28 cellular contexts compared by ENCODE assay signal in the genomic region with DNA sequence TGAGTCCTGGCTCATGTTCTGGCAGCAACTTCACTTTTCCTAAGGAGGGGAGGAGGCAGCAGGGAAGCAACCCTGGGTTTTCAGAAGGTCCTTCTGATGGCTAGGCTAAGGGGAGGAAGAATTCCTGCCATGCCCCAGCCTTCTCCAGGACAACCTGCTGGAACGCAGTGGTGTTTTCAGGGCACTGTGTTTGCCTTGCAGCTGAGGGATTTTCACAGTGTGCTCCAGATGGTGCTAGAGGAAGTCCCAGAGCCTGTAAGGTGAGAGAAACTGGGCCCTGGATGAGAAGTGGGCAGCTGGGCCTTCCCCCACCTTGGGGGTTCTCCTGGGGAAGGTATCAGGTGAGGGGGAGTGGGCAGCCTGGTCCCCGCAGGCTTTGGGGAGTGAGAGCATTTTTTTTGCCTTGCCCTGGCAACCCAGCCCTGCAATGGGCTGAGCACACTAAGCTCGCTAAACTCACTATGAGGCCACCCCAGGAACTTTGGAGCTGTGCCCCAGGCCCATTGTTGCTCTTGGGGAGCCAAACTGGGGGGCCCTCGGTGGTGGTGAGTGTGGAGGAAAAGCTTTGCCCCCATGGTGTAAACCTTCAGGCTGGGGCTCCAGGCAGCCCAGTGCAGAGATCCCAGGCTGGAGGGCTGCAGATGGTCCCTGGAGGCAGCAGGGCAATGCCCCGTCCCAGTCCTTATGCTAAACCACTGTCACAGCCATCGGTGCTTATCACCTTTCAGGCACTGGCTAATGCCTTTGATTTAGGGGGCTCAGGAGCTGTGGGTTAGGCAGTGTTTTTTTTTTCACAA. TPM values are rescaled to one million over a fixed set of nuclear protein-coding genes. Genes with fewer than 3 reads are reported as not detected.
"Had no signal": no experiment of that assay in that cellular context is flagged by ENCODE, and none has a peak within 500 bp of the region (broad histone marks: within the 10 kb centered on the region; RNA-seq: fewer than 3 reads in every experiment).

No MANE protein-coding gene starts in this region.

- H3K9me3 ChIP-seq: right atrium auricular region, spleen, testis, transverse colon had no signal

- H3K79me2 ChIP-seq: parathyroid adenoma had no signal

- H3K9me3 Mint-ChIP-seq: activated CD4-positive, alpha-beta memory T cell treated with anti-CD3 and anti-CD28 coated beads, Interleukin-2, amount 10 ng/mL, durations not matched to agents 7 days and 5 days; activated CD4-positive, alpha-beta T cell treated with anti-CD3 and anti-CD28 coated beads, Interleukin-2, amount 10 ng/mL, durations not matched to agents 24 days and 14 days; activated T-cell treated with anti-CD3 and anti-CD28 coated beads, Interleukin-2, amount 50 U/mL, for 24 hours; central memory CD8-positive, alpha-beta T cell; mesothelial cell of epicardium had no signal

- FAIRE-seq: colon, frontal cortex, islet of Langerhans, urothelium cell line had no signal

- H3K27ac Mint-ChIP-seq: activated CD4-positive, alpha-beta memory T cell treated with anti-CD3 and anti-CD28 coated beads, Interleukin-2, amount 10 ng/mL, durations not matched to agents 7 days and 5 days; activated CD4-positive, alpha-beta T cell treated with anti-CD3 and anti-CD28 coated beads, Interleukin-2, amount 10 ng/mL, durations not matched to agents 24 days and 14 days; activated T-cell treated with anti-CD3 and anti-CD28 coated beads, Interleukin-2, amount 50 U/mL, for 24 hours; mesothelial cell of epicardium; naive thymus-derived CD4-positive, alpha-beta T cell; T-helper 17 cell had no signal

- H3K4me1 ChIP-seq: parathyroid adenoma, right atrium auricular region, testis, transverse colon had no signal

- H2AFZ ChIP-seq: parathyroid adenoma had no signal

- ATAC-seq: left cardiac atrium; left ventricle myocardium superior; naive thymus-derived CD4-positive, alpha-beta T cell; stimulated activated naive CD8-positive, alpha-beta T cell treated with anti-CD3 and anti-CD28 coated beads, Interleukin-15, Interleukin-2, amounts not matched to agents 100 U/mL and 50 U/mL, for 24 hours; T-helper 17 cell had no signal

- H3K36me3 ChIP-seq: right atrium auricular region, spleen, transverse colon had no signal

- H3K27me3 ChIP-seq: right atrium auricular region, spleen, testis, transverse colon had no signal

- H3K4me3 Mint-ChIP-seq: activated CD4-positive, alpha-beta memory T cell treated with anti-CD3 and anti-CD28 coated beads, Interleukin-2, amount 10 ng/mL, durations not matched to agents 7 days and 5 days; activated CD4-positive, alpha-beta T cell treated with anti-CD3 and anti-CD28 coated beads, Interleukin-2, amount 10 ng/mL, durations not matched to agents 24 days and 14 days; activated T-cell treated with anti-CD3 and anti-CD28 coated beads, Interleukin-2, amount 50 U/mL, for 24 hours; central memory CD8-positive, alpha-beta T cell; mesothelial cell of epicardium; naive thymus-derived CD4-positive, alpha-beta T cell; T-helper 17 cell had no signal

- H3K4me3 ChIP-seq: right atrium auricular region, spleen, testis, transverse colon had no signal

- H3K36me3 Mint-ChIP-seq: mesothelial cell of epicardium; naive thymus-derived CD4-positive, alpha-beta T cell had no signal

- H3K27ac ChIP-seq: parathyroid adenoma, right atrium auricular region, spleen, testis, transverse colon had no signal

- H3K9ac ChIP-seq: parathyroid adenoma had no signal

- H3K4me1 Mint-ChIP-seq: activated CD4-positive, alpha-beta memory T cell treated with anti-CD3 and anti-CD28 coated beads, Interleukin-2, amount 10 ng/mL, durations not matched to agents 7 days and 5 days; activated CD4-positive, alpha-beta T cell treated with anti-CD3 and anti-CD28 coated beads, Interleukin-2, amount 10 ng/mL, durations not matched to agents 24 days and 14 days; central memory CD8-positive, alpha-beta T cell; naive thymus-derived CD4-positive, alpha-beta T cell; T-helper 17 cell had no signal

- DNase-seq: activated CD4-positive, alpha-beta memory T cell treated with anti-CD3 and anti-CD28 coated beads, Interleukin-2, amount 10 ng/mL, durations not matched to agents 7 days and 5 days; activated CD4-positive, alpha-beta T cell treated with anti-CD3 and anti-CD28 coated beads, Interleukin-2, amount 10 ng/mL, durations not matched to agents 24 days and 14 days; activated CD4-positive, CD25-positive, alpha-beta regulatory T cell treated with anti-CD3 and anti-CD28 coated beads, Interleukin-2, amount 50 U/mL, for 72 hours; activated CD8-positive, alpha-beta memory T cell treated with anti-CD3 and anti-CD28 coated beads, Interleukin-2, amount 50 U/mL, for 48 hours; activated gamma-delta T cell treated with Interleukin-2 at 50 U/mL for 16 hours; activated naive CD4-positive, alpha-beta T cell treated with anti-CD3 and anti-CD28 coated beads, Interleukin-2, amount 50 U/mL, for 16 hours; activated T-cell treated with anti-CD3 and anti-CD28 coated beads, Interleukin-2, amount 50 U/mL, for 24 hours; amniotic stem cell; effector CD8-positive, alpha-beta T cell; left cardiac atrium; left ventricle myocardium superior; mammary epithelial cell; naive thymus-derived CD4-positive, alpha-beta T cell; spleen; stimulated activated naive CD8-positive, alpha-beta T cell treated with anti-CD3 and anti-CD28 coated beads, Interleukin-15, Interleukin-2, amounts not matched to agents 100 U/mL and 50 U/mL, for 24 hours; T-helper 17 cell; testis; transverse colon had no signal

RNA-seq across cellular contexts. Expression of gene DLEC1, which starts 56.9 kb away (rescaled TPM):
- total RNA-seq: epithelial cell of proximal tubule, pulmonary artery endothelial cell had no signal
- polyA plus RNA-seq: mammary epithelial cell had no signal
